Comparison of ENCODE assay signal across 8 cellular contexts in genomic region chr7:152435384-152436278, GRCh38. TPM values are rescaled to one million over a fixed set of nuclear protein-coding genes. Genes with fewer than 3 reads are reported as not detected.
DNase-seq lines count a peak whose midpoint lies in the region; ATAC-seq and TF ChIP-seq lines count a peak whose summit lies in the region.

KMT2C (minus strand) TSS chr7:152436003; CDS start chr7:152435786, 217 bp downstream.

- no peaks in the 10 kb centered on the region for H3K27me3 Mint-ChIP-seq in T-helper 17 cell

- H3K27me3 ChIP-seq in iPS DF 6.9 (ENCODE audit: control insufficient read depth, insufficient read depth, low read length): no peaks in the 10 kb centered on the region

- H3K9me3 ChIP-seq in T-helper 17 cell (ENCODE audit: control insufficient read depth, low read length, poor library complexity, severe bottlenecking): no peaks in the 10 kb centered on the region
- H3K9me3 ChIP-seq in iPS DF 6.9 (ENCODE audit: control insufficient read depth, insufficient read depth, low read length): no peaks in the 10 kb centered on the region

- intact Hi-C loops in sciatic nerve (cut with DNase I): no loop called here

- H3K27ac ChIP-seq in 22Rv1: peak within 1 kb of the TSS; percentile 95
- no peak within 1 kb of the TSS for H3K27ac ChIP-seq in iPS DF 6.9 (ENCODE audit: low read length)

- H3K4me3 Mint-ChIP-seq in T-helper 17 cell: peak within 1 kb of the TSS; percentile 94

- DNase-seq in T-helper 17 cell (peak; percentile 39 to 56 (median 53)), astrocyte of the hippocampus (ENCODE audit: low read depth, low spot score) (peak; percentile 74), iPS DF 6.9 (ENCODE audit: low read depth, low spot score) (no peak), sciatic nerve (ENCODE audit: low spot score) (peak; percentile 78)

- no peaks in the 10 kb centered on the region for H3K36me3 ChIP-seq in iPS DF 6.9 (ENCODE audit: control insufficient read depth, insufficient read depth, low read length)

- no peak for TF ChIP-seq CTCF in 22Rv1 (IDR thresholded peaks at IDR 0.05)

- H3K4me3 ChIP-seq in iPS DF 6.9 (ENCODE audit: low read length): peak within 1 kb of the TSS; percentile 97; the same call in 1 of the 2 replicates

- ATAC-seq in GM18861 (IDR thresholded peaks at IDR 0.05; ENCODE audit: unreplicated experiment) (peak; percentile 5), HG03565 (IDR thresholded peaks at IDR 0.05; ENCODE audit: unreplicated experiment) (peak; percentile 7), T-helper 17 cell (peak; percentile 22), sciatic nerve (peak; percentile 55), HG03571 (IDR thresholded peaks at IDR 0.05; ENCODE audit: unreplicated experiment) (no peak)

- no CpG with 5 or more reads among the region's 136 CpGs for WGBS in iPS DF 6.9 (ENCODE audit: insufficient coverage, insufficient read length)

- H3K4me1 Mint-ChIP-seq in T-helper 17 cell: peaks cover 25% of the 10 kb centered on the region

- H3K36me3 Mint-ChIP-seq in T-helper 17 cell (ENCODE audit: low read depth): no peaks in the 10 kb centered on the region

- peak within 1 kb of the TSS; percentile 92 for H3K27ac Mint-ChIP-seq in T-helper 17 cell

- no peaks in the 10 kb centered on the region for H3K4me1 ChIP-seq in iPS DF 6.9 (ENCODE audit: control insufficient read depth, insufficient read depth, low read length)

RNA-seq across cellular contexts. Expression of gene KMT2C, which starts in this region (rescaled TPM):
- 100 to 1,000 TPM; 151 to 154 TPM for total RNA-seq in T-helper 17 cell
- total RNA-seq in sciatic nerve: 140 TPM
